In the genomic region with DNA sequence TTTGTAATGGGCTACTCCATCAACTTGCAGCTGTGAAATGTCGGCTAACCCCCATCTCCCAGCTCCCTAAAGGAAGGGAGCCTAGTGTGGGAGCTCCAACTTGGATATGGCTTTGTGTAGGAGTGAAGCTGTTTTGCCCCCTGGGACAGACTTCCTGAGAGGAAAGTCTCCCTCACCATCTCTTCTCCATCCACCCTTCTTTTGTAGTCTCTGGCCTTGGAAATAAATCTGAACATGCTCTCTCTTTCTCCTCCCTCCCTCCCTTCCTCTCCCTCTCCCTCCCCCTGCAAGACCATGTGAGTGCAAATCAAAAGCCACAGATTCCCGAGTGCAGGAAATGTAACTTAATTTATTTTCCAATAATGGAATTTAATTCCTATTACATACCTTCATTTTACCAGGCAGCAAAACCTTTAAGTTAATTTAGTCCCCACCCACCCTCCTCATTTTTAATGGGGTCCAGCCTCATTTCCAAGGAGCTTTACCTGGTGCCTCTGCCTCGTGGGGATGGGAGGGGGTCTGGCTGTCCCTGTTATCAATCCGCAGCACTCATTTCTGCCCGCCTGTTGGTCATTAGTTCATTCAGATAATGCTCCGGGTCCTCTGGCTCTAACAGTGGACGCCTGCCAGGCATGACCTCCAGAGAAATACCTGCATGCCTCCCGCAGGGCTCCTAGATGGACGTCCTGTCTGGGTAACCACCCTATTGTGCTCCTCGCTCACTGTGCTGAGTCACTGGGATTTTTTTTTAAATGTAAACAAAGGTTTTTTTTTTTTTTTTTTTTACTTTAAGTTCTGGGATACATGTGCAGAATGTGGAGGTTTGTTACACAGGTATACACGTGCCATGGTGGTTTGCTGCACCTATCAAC, we compare ENCODE assay signal across 11 cellular contexts.
DNase-seq lines count a peak whose midpoint lies in the region; ATAC-seq and TF ChIP-seq lines count a peak whose summit lies in the region.
"Had no signal": no experiment of that assay in that cellular context is flagged by ENCODE, and none has a peak within 500 bp of the region (broad histone marks: within the 10 kb centered on the region; RNA-seq: fewer than 3 reads in every experiment).

No MANE protein-coding gene starts in this region.

- H3K4me3 ChIP-seq in hepatocyte = no peak overlapping the region
- H3K4me3 ChIP-seq in dorsolateral prefrontal cortex = no peak overlapping the region
- H3K4me3 ChIP-seq: heart right ventricle, prostate gland had no signal

- ATAC-seq in HG03159 (IDR thresholded peaks at IDR 0.05; ENCODE audit: unreplicated experiment) = no peak
- ATAC-seq in stimulated activated naive B cell treated with anti-CD40 and anti-IgM and Interleukin-4, amounts not matched to agents 10 μg/mL and 1 μg/mL and 100 μg/mL, for 72 hours (replicated peaks) = no peak
- ATAC-seq: heart right ventricle had no signal

- peaks cover 6 to 15% of the 10 kb centered on the region in 2 donors for H3K4me1 Mint-ChIP-seq in stimulated activated naive B cell treated with anti-CD40 and anti-IgM and Interleukin-4, amounts not matched to agents 10 μg/mL and 1 μg/mL and 100 μg/mL, for 72 hours

- no peak overlapping the region for H2AFZ ChIP-seq in hepatocyte

- H3K27ac Mint-ChIP-seq in stimulated activated naive B cell treated with anti-CD40 and anti-IgM and Interleukin-4, amounts not matched to agents 10 μg/mL and 1 μg/mL and 100 μg/mL, for 72 hours = no peak overlapping the region
- H3K27ac Mint-ChIP-seq: memory B cell had no signal

- no peaks in the 10 kb centered on the region for H3K9me2 ChIP-seq in hepatocyte (replicated peaks; ENCODE audit: insufficient read depth)

- no peak overlapping the region for H3K27ac ChIP-seq in hepatocyte
- no peak overlapping the region for H3K27ac ChIP-seq in dorsolateral prefrontal cortex
- H3K27ac ChIP-seq: prostate gland had no signal

- H3K36me3 Mint-ChIP-seq in stimulated activated naive B cell treated with anti-CD40 and anti-IgM and Interleukin-4, amounts not matched to agents 10 μg/mL and 1 μg/mL and 100 μg/mL, for 72 hours = no peaks in the 10 kb centered on the region
- H3K36me3 Mint-ChIP-seq: memory B cell had no signal

- H3K9me3 ChIP-seq in hepatocyte (ENCODE audit: low read depth) = no peaks in the 10 kb centered on the region
- H3K9me3 ChIP-seq: heart right ventricle, prostate gland had no signal

- H4K20me1 ChIP-seq in hepatocyte (ENCODE audit: insufficient read depth, poor library complexity, severe bottlenecking) = no peaks in the 10 kb centered on the region

- H3K4me3 Mint-ChIP-seq in stimulated activated naive B cell treated with anti-CD40 and anti-IgM and Interleukin-4, amounts not matched to agents 10 μg/mL and 1 μg/mL and 100 μg/mL, for 72 hours = no peak overlapping the region
- H3K4me3 Mint-ChIP-seq: memory B cell had no signal

- H3K27me3 ChIP-seq in hepatocyte (no peaks in the 10 kb centered on the region), dorsolateral prefrontal cortex (peaks cover 0 to 5% (median 0%) of the 10 kb centered on the region in 45 donors)
- H3K27me3 ChIP-seq: heart right ventricle had no signal

- H3K36me3 ChIP-seq in hepatocyte (replicated peaks; ENCODE audit: insufficient read depth, low read depth) = no peaks in the 10 kb centered on the region
- H3K36me3 ChIP-seq: heart right ventricle, prostate gland had no signal

- H3K79me2 ChIP-seq in hepatocyte = no peaks in the 10 kb centered on the region

- intact Hi-C loops in dorsolateral prefrontal cortex (cut with DNase I) = no loop called here

- DNase-seq in A172 (ENCODE audit: low spot score) (peak; percentile 68), HPDE6-E6E7 (ENCODE audit: extremely low spot score) (peak; percentile 82), SW480 (ENCODE audit: low spot score) (peak; percentile 76), hepatocyte (ENCODE audit: low spot score) (peak; percentile 66), dorsolateral prefrontal cortex (no peak), T-helper 2 cell (no peak)
- DNase-seq in stimulated activated naive B cell treated with anti-CD40 and anti-IgM and Interleukin-4, amounts not matched to agents 10 μg/mL and 1 μg/mL and 100 μg/mL, for 72 hours = no peak
- DNase-seq: heart right ventricle had no signal

- 28% methylated on average over 11 of the region's 11 CpGs for WGBS in hepatocyte (ENCODE audit: low lambda C conversion rate, missing lambda C conversion rate)

- no peaks in the 10 kb centered on the region for H3K9me3 Mint-ChIP-seq in stimulated activated naive B cell treated with anti-CD40 and anti-IgM and Interleukin-4, amounts not matched to agents 10 μg/mL and 1 μg/mL and 100 μg/mL, for 72 hours
- H3K9me3 Mint-ChIP-seq: memory B cell had no signal

- no peaks in the 10 kb centered on the region for H3K27me3 Mint-ChIP-seq in stimulated activated naive B cell treated with anti-CD40 and anti-IgM and Interleukin-4, amounts not matched to agents 10 μg/mL and 1 μg/mL and 100 μg/mL, for 72 hours
- H3K27me3 Mint-ChIP-seq: memory B cell had no signal

- TF ChIP-seq CTCF in hepatocyte (IDR thresholded peaks at IDR 0.05; ENCODE audit: poor library complexity) = no peak
- TF ChIP-seq CTCF in dorsolateral prefrontal cortex (IDR thresholded peaks at IDR 0.05 in 54 of 56, conservative IDR thresholded peaks at IDR 0.05 in 2 of 56; ENCODE audit: low read depth in 1 of 56, partially characterized antibody in 56 of 56) = no peak

- peaks cover 18% of the 10 kb centered on the region for H3K4me1 ChIP-seq in hepatocyte (ENCODE audit: insufficient read depth)
- H3K4me1 ChIP-seq: prostate gland had no signal

- peak overlapping the region; percentile 50 for H3K4me2 ChIP-seq in hepatocyte

Comparison
In these comparisons a context has a peak if more than half of its experiments do, and no peak if none do; other contexts are left out.
1. DNase-seq: peak in A172 (single experiment), HPDE6-E6E7 (single experiment), SW480 (single experiment) and hepatocyte (single experiment); none in dorsolateral prefrontal cortex (0 of 10), T-helper 2 cell (0 of 5) and stimulated activated naive B cell treated with anti-CD40 and anti-IgM and Interleukin-4, amounts not matched to agents 10 μg/mL and 1 μg/mL and 100 μg/mL, for 72 hours (single experiment).